8 cellular contexts compared by ENCODE assay signal in genomic region chr20:38434310-38434741, GRCh38. TPM values are rescaled to one million over a fixed set of nuclear protein-coding genes. Genes with fewer than 3 reads are reported as not detected.
A peak's percentile ranks its signal among the peaks of the same experiment; 100 is the strongest.
DNase-seq lines count a peak whose midpoint lies in the region; ATAC-seq, FAIRE-seq and TF ChIP-seq lines count a peak whose summit lies in the region.

No MANE protein-coding gene starts in this region.

- intact Hi-C loops in activated CD4-positive, alpha-beta T cell treated with anti-CD3 and anti-CD28 coated beads for 36 hours (cut with DNase I, micrococcal nuclease), result loop anchor here in 1 of 2 experiments (2.0 to 10.0 kb wide), 2 partner anchors 910 to 1256 kb away; partner anchors contain the start of genes BLCAP, MROH8, NNAT and RPN2
- intact Hi-C loops in endothelial cell of umbilical vein (cut with micrococcal nuclease), result no loop called here
- intact Hi-C loops in naive thymus-derived CD4-positive, alpha-beta T cell (cut with micrococcal nuclease), result no loop called here

- TF ChIP-seq POLR2A in endothelial cell of umbilical vein (IDR thresholded peaks at IDR 0.05; ENCODE audit: low read depth, low read length), result no peak

- peaks cover 44% of the 10 kb centered on the region for H3K4me1 Mint-ChIP-seq in activated CD4-positive, alpha-beta T cell treated with anti-CD3 and anti-CD28 coated beads for 36 hours
- H3K4me1 Mint-ChIP-seq in naive thymus-derived CD4-positive, alpha-beta T cell, result peaks cover 20 to 41% (median 38%) of the 10 kb centered on the region in 7 donors

- H3K9me3 ChIP-seq in BLaER1 (peaks cover 16% of the 10 kb centered on the region; the same call in 1 of the 2 replicates), endothelial cell of umbilical vein (replicated peaks; ENCODE audit: control insufficient read depth, insufficient read depth, low read length) (no peaks in the 10 kb centered on the region)
- no peaks in the 10 kb centered on the region for H3K9me3 ChIP-seq in naive thymus-derived CD4-positive, alpha-beta T cell (ENCODE audit: control insufficient read depth in 2 of 3, low read length in 3 of 3)

- FAIRE-seq in endothelial cell of umbilical vein (lab: Jason Lieb, UNC), result no peak

- peak; percentile 40 for DNase-seq in activated CD4-positive, alpha-beta T cell treated with anti-CD3 and anti-CD28 coated beads for 36 hours
- DNase-seq in endothelial cell of umbilical vein (ENCODE audit: low read depth, low spot score) (peak; percentile 50), NCI-H226 (no peak)
- DNase-seq in naive thymus-derived CD4-positive, alpha-beta T cell, result peak; percentile 11 to 48 (median 38)

- no peaks in the 10 kb centered on the region for H3K9me3 Mint-ChIP-seq in activated CD4-positive, alpha-beta T cell treated with anti-CD3 and anti-CD28 coated beads for 36 hours (ENCODE audit: low read depth)
- peaks cover 0 to 2% (median 0%) of the 10 kb centered on the region in 11 donors for H3K9me3 Mint-ChIP-seq in naive thymus-derived CD4-positive, alpha-beta T cell

- no TSS peak for BruUV-seq in endothelial cell of umbilical vein (replicated peaks; lab: Mats Ljungman, UMichigan)

- H3K36me3 ChIP-seq in BLaER1 (peaks cover 48% of the 10 kb centered on the region), endothelial cell of umbilical vein (ENCODE audit: control insufficient read depth in 2 of 2, extremely low read depth in 1 of 2, insufficient read depth in 2 of 2, low read length in 2 of 2) (peaks cover 12 to 29% of the 10 kb centered on the region in 2 experiments)
- H3K36me3 ChIP-seq in naive thymus-derived CD4-positive, alpha-beta T cell (ENCODE audit: control insufficient read depth in 2 of 3, insufficient read depth in 3 of 3, low read length in 3 of 3), result peaks cover 7 to 47% (median 11%) of the 10 kb centered on the region in 3 experiments

- POLR2A ChIA-PET in activated CD4-positive, alpha-beta T cell treated with anti-CD3 and anti-CD28 coated beads for 36 hours (lab: Charles Lee), result interaction anchor here (1.2 to 4.3 kb wide), 5 partner anchors 10 to 39 kb away, joined by 3 to 48 read pairs (median 34); partner anchors contain the start of gene RALGAPB
- POLR2A ChIA-PET in endothelial cell of umbilical vein (lab: Charles Lee), result interaction anchor here (1.0 to 2.1 kb wide), 4 partner anchors 8 to 39 kb away, joined by 3 to 40 read pairs (median 10); partner anchors contain the start of gene RALGAPB
- POLR2A ChIA-PET in naive thymus-derived CD4-positive, alpha-beta T cell (lab: Charles Lee), result interaction anchor here (0.7 to 2.7 kb wide), 9 partner anchors 8 to 401 kb away, joined by 3 to 109 read pairs (median 5); partner anchors contain the start of genes RALGAPB, RPRD1B and TTI1

- H3K4me2 ChIP-seq in BLaER1, result peak overlapping the region; percentile 96
- peak overlapping the region; percentile 94 for H3K4me2 ChIP-seq in endothelial cell of umbilical vein (ENCODE audit: insufficient read depth, low read length)

- H3K27ac ChIP-seq in BLaER1 (peak overlapping the region; percentile 98), endothelial cell of umbilical vein (ENCODE audit: insufficient read depth, low read depth, low read length) (peak overlapping the region; percentile 14)
- peak overlapping the region; percentile 81 for H3K27ac ChIP-seq in naive thymus-derived CD4-positive, alpha-beta T cell (ENCODE audit: low read depth, low read length)

- H3K27me3 Mint-ChIP-seq in activated CD4-positive, alpha-beta T cell treated with anti-CD3 and anti-CD28 coated beads for 36 hours, result peaks cover 3% of the 10 kb centered on the region
- peaks cover 0 to 7% (median 5%) of the 10 kb centered on the region in 5 donors for H3K27me3 Mint-ChIP-seq in naive thymus-derived CD4-positive, alpha-beta T cell

- peaks cover 53% of the 10 kb centered on the region for H3K79me2 ChIP-seq in endothelial cell of umbilical vein (ENCODE audit: control insufficient read depth, insufficient read depth, low read length)

- peak overlapping the region; percentile 98 for H3K27ac Mint-ChIP-seq in activated CD4-positive, alpha-beta T cell treated with anti-CD3 and anti-CD28 coated beads for 36 hours
- H3K27ac Mint-ChIP-seq in naive thymus-derived CD4-positive, alpha-beta T cell, result peak overlapping the region; percentile 91 to 98 (median 95)

- peaks cover 53% of the 10 kb centered on the region for H4K20me1 ChIP-seq in BLaER1
- H4K20me1 ChIP-seq in endothelial cell of umbilical vein (replicated peaks; ENCODE audit: control insufficient read depth, extremely low read depth, insufficient read depth, low read length), result no peaks in the 10 kb centered on the region

- H3K27me3 ChIP-seq in BLaER1, result no peaks in the 10 kb centered on the region
- peaks cover 0 to 2% of the 10 kb centered on the region in 2 experiments for H3K27me3 ChIP-seq in endothelial cell of umbilical vein (ENCODE audit: control insufficient read depth in 2 of 2, insufficient read depth in 2 of 2, low read length in 2 of 2)
- no peaks in the 10 kb centered on the region for H3K27me3 ChIP-seq in naive thymus-derived CD4-positive, alpha-beta T cell (ENCODE audit: control insufficient read depth in 2 of 2, insufficient read depth in 2 of 2, low read length in 2 of 2)

- H3K4me1 ChIP-seq in BLaER1 (peaks cover 37% of the 10 kb centered on the region), endothelial cell of umbilical vein (ENCODE audit: control insufficient read depth, extremely low read depth, insufficient read depth, low read length) (peaks cover 18% of the 10 kb centered on the region)
- H3K4me1 ChIP-seq in naive thymus-derived CD4-positive, alpha-beta T cell (ENCODE audit: control insufficient read depth in 2 of 2, insufficient read depth in 2 of 2, low read length in 2 of 2), result peaks cover 6 to 8% of the 10 kb centered on the region in 2 donors

- H3K4me3 Mint-ChIP-seq in activated CD4-positive, alpha-beta T cell treated with anti-CD3 and anti-CD28 coated beads for 36 hours, result peak overlapping the region; percentile 97
- H3K4me3 Mint-ChIP-seq in naive thymus-derived CD4-positive, alpha-beta T cell, result peak overlapping the region; percentile 87 to 99 (median 94)

- peak overlapping the region; percentile 93 for H3K4me3 ChIP-seq in BLaER1
- peak overlapping the region; percentile 70 to 84 (median 77) for H3K4me3 ChIP-seq in endothelial cell of umbilical vein (replicated peaks in 1 of 3; ENCODE audit: insufficient read depth in 1 of 3, low read depth in 1 of 3, low read length in 3 of 3)
- H3K4me3 ChIP-seq in naive thymus-derived CD4-positive, alpha-beta T cell (ENCODE audit: low read length), result peak overlapping the region; percentile 62

- dilution Hi-C loops in endothelial cell of umbilical vein (cut with MboI; ENCODE audit: extremely low pct_ligation_motif_present, low sequenced_read_pairs), result no loop called here

- no peak for TF ChIP-seq CTCF in endothelial cell of umbilical vein (IDR thresholded peaks at IDR 0.05; ENCODE audit: extremely low read depth in 1 of 2, insufficient read depth in 1 of 2, low read depth in 1 of 2, low read length in 2 of 2)

- CTCF ChIA-PET in activated CD4-positive, alpha-beta T cell treated with anti-CD3 and anti-CD28 coated beads for 36 hours (lab: Charles Lee), result interaction anchor here (0.5 to 4.9 kb wide), 10 partner anchors 9 to 299 kb away, joined by 3 to 101 read pairs (median 4); partner anchors contain the start of gene RALGAPB
- CTCF ChIA-PET in endothelial cell of umbilical vein (lab: Charles Lee), result interaction anchor here (1.0 to 5.8 kb wide), 8 partner anchors 8 to 63 kb away, joined by 3 to 106 read pairs (median 12); partner anchors contain the start of gene RALGAPB
- CTCF ChIA-PET in naive thymus-derived CD4-positive, alpha-beta T cell (lab: Charles Lee), result interaction anchor here (1.9 to 2.9 kb wide), 2 partner anchors 12 to 38 kb away, joined by 9 to 74 read pairs; partner anchors contain the start of gene RALGAPB

- peaks cover 54% of the 10 kb centered on the region for H3K36me3 Mint-ChIP-seq in activated CD4-positive, alpha-beta T cell treated with anti-CD3 and anti-CD28 coated beads for 36 hours (ENCODE audit: low read depth)
- peaks cover 0 to 41% (median 8%) of the 10 kb centered on the region in 5 donors for H3K36me3 Mint-ChIP-seq in naive thymus-derived CD4-positive, alpha-beta T cell

- peak; percentile 40 for ATAC-seq in HG03159 (IDR thresholded peaks at IDR 0.05; ENCODE audit: unreplicated experiment)
- peak; percentile 37 for ATAC-seq in activated CD4-positive, alpha-beta T cell treated with anti-CD3 and anti-CD28 coated beads for 36 hours
- ATAC-seq in naive thymus-derived CD4-positive, alpha-beta T cell, result peak; percentile 14
- ATAC-seq in HG02970 (IDR thresholded peaks at IDR 0.05; ENCODE audit: low FRiP score, unreplicated experiment), result no peak
- ATAC-seq in HG03457 (IDR thresholded peaks at IDR 0.05; ENCODE audit: unreplicated experiment), result no peak

- H3K9ac ChIP-seq in BLaER1 (peak overlapping the region; percentile 98), endothelial cell of umbilical vein (replicated peaks; ENCODE audit: extremely low read depth, insufficient read depth, low read length) (peak overlapping the region; percentile 81)

- no peaks in the 10 kb centered on the region for H3K9me1 ChIP-seq in endothelial cell of umbilical vein (replicated peaks; ENCODE audit: control insufficient read depth, extremely low read depth, insufficient read depth, low read length)

- H2AFZ ChIP-seq in endothelial cell of umbilical vein (ENCODE audit: low read depth, low read length), result no peak overlapping the region

RNA-seq across cellular contexts. Expression of gene SNHG17, which starts 0.8 kb away (rescaled TPM):
- total RNA-seq in activated CD4-positive, alpha-beta T cell treated with anti-CD3 and anti-CD28 coated beads for 36 hours, result 10 to 100 TPM; 70.7 to 72.4 TPM
- total RNA-seq in endothelial cell of umbilical vein, result 39.6 and 94.0 TPM in 2 replicates
- 33.2 and 39.4 TPM in 2 replicates for polyA plus RNA-seq in endothelial cell of umbilical vein
- polyA plus RNA-seq in endothelial cell of umbilical vein (2011; cell fraction: cytosol; rRNA removed), result 36.8 and 39.9 TPM in 2 replicates
- 94.5 and 98.9 TPM in 2 replicates for polyA plus RNA-seq in endothelial cell of umbilical vein (2011; cell fraction: nucleus; rRNA removed)
- 32.0 and 34.1 TPM in 2 replicates for polyA plus RNA-seq in endothelial cell of umbilical vein (2012)
- polyA minus RNA-seq in endothelial cell of umbilical vein, result 18.6 and 19.1 TPM in 2 replicates
- polyA minus RNA-seq in endothelial cell of umbilical vein (2011; cell fraction: cytosol; rRNA and poly(A)+ RNA removed), result 46.9 TPM
- polyA minus RNA-seq in endothelial cell of umbilical vein (2011; cell fraction: nucleus; rRNA and poly(A)+ RNA removed), result 23.9 and 29.1 TPM in 2 replicates
- 100 to 1,000 TPM in 1 of 5 experiments, 10 to 100 TPM in 4; 43.9 to 102 (median 52.4) TPM for total RNA-seq in naive thymus-derived CD4-positive, alpha-beta T cell
- polyA plus RNA-seq in naive thymus-derived CD4-positive, alpha-beta T cell, result 100 to 1,000 TPM in 1 of 2 donors, 10 to 100 TPM in 1; 40.2 to 141 TPM

RNA-seq across cellular contexts. Expression of gene RALGAPB, which starts 38.3 kb away (rescaled TPM):
- total RNA-seq in activated CD4-positive, alpha-beta T cell treated with anti-CD3 and anti-CD28 coated beads for 36 hours, result 10 to 100 TPM; 23.5 to 27.1 TPM
- total RNA-seq in endothelial cell of umbilical vein, result 36.4 and 38.7 TPM in 2 replicates
- 10.8 and 12.8 TPM in 2 replicates for polyA plus RNA-seq in endothelial cell of umbilical vein
- 9.6 and 10.4 TPM in 2 replicates for polyA plus RNA-seq in endothelial cell of umbilical vein (2011; cell fraction: cytosol; rRNA removed)
- polyA plus RNA-seq in endothelial cell of umbilical vein (2011; cell fraction: nucleus; rRNA removed), result 73.7 and 85.7 TPM in 2 replicates
- polyA plus RNA-seq in endothelial cell of umbilical vein (2012), result 26.9 and 31.5 TPM in 2 replicates
- 51.7 and 62.2 TPM in 2 replicates for polyA minus RNA-seq in endothelial cell of umbilical vein
- polyA minus RNA-seq in endothelial cell of umbilical vein (2011; cell fraction: cytosol; rRNA and poly(A)+ RNA removed), result 16.0 TPM
- polyA minus RNA-seq in endothelial cell of umbilical vein (2011; cell fraction: nucleus; rRNA and poly(A)+ RNA removed), result 81.9 and 120 TPM in 2 replicates
- 10 to 100 TPM; 36.8 to 50.4 (median 41.8) TPM for total RNA-seq in naive thymus-derived CD4-positive, alpha-beta T cell
- 10 to 100 TPM; 10.8 to 14.7 TPM for polyA plus RNA-seq in naive thymus-derived CD4-positive, alpha-beta T cell

Comparison
In these comparisons a context has a peak if more than half of its experiments do, and no peak if none do; other contexts are left out.
1. H3K27ac ChIP-seq: peak in every context shown above with its lines; median percentile 98 in BLaER1; 81 in naive thymus-derived CD4-positive, alpha-beta T cell; 14 in endothelial cell of umbilical vein.
2. ATAC-seq: peak in HG03159 (single experiment), activated CD4-positive, alpha-beta T cell treated with anti-CD3 and anti-CD28 coated beads for 36 hours (single experiment) and naive thymus-derived CD4-positive, alpha-beta T cell (single experiment); none in HG02970 (single experiment) and HG03457 (single experiment).
3. Peak in every context shown above with its lines, with median percentiles within 50 percentile points of each other: H3K4me3 ChIP-seq.